In genomic region chr19:1145635-1146417, GRCh38 we compare ENCODE assay signal across 1 cellular context.
TF ChIP-seq lines count a peak whose summit lies in the region.

No MANE protein-coding gene starts in this region.

TF ChIP-seq in H1, 55 proteins besides CTCF, POLR2A, EP300 and RAD21:
- TF ChIP-seq CHD2 (IDR thresholded peaks at IDR 0.05; ENCODE audit: low read length) (no peak), SP4 (IDR thresholded peaks at IDR 0.05; ENCODE audit: low read length) (no peak), BCL11A (IDR thresholded peaks at IDR 0.05; ENCODE audit: low read depth in 2 of 2, low read length in 2 of 2) (no peak), GTF2F1 (IDR thresholded peaks at IDR 0.05; ENCODE audit: borderline replicate concordance, low read depth, low read length) (no peak), CBX5 (IDR thresholded peaks at IDR 0.05; ENCODE audit: low read depth, low read length) (no peak), TAF1 (IDR thresholded peaks at IDR 0.05; ENCODE audit: low read depth, low read length) (no peak), USF2 (IDR thresholded peaks at IDR 0.05; ENCODE audit: low read length) (no peak), SIRT6 (IDR thresholded peaks at IDR 0.05; ENCODE audit: low read length) (no peak), SUZ12 (IDR thresholded peaks at IDR 0.05; ENCODE audit: low read length) (no peak), ATF3 (IDR thresholded peaks at IDR 0.05; ENCODE audit: insufficient read depth, low read depth, low read length) (no peak), BACH1 (IDR thresholded peaks at IDR 0.05; ENCODE audit: low read length) (no peak), CBX8 (IDR thresholded peaks at IDR 0.05; ENCODE audit: borderline replicate concordance, low read depth, low read length) (no peak), EGR1 (IDR thresholded peaks at IDR 0.05; ENCODE audit: borderline replicate concordance, low read depth, low read length) (no peak), TAF7 (optimal IDR thresholded peaks at IDR 0.05; ENCODE audit: borderline replicate concordance, low read depth, low read length) (no peak), BRCA1 (IDR thresholded peaks at IDR 0.05; ENCODE audit: low read depth, low read length) (no peak), CHD1 (IDR thresholded peaks at IDR 0.05; ENCODE audit: low read depth, low read length) (no peak), YY1 (IDR thresholded peaks at IDR 0.05; ENCODE audit: low read depth, low read length) (no peak), MAX (IDR thresholded peaks at IDR 0.05) (no peak), CREB1 (IDR thresholded peaks at IDR 0.05) (no peak)
